Comparison of ENCODE assay signal across 8 cellular contexts in genomic region chr22:39077513-39077840, GRCh38. TPM values are rescaled to one million over a fixed set of nuclear protein-coding genes. Genes with fewer than 3 reads are reported as not detected.
DNase-seq lines count a peak whose midpoint lies in the region; ATAC-seq and TF ChIP-seq lines count a peak whose summit lies in the region.

No MANE protein-coding gene starts in this region.

- peak overlapping the region; percentile 93 to 95 for H3K27ac Mint-ChIP-seq in T-cell

- no peaks in the 10 kb centered on the region for H3K9me3 Mint-ChIP-seq in T-cell

- H3K4me1 ChIP-seq in right atrium auricular region = peaks cover 0 to 10% of the 10 kb centered on the region in 2 donors
- no peaks in the 10 kb centered on the region for H3K4me1 ChIP-seq in smooth muscle cell (ENCODE audit: low read depth)

- H3K9me3 ChIP-seq in right atrium auricular region (no peaks in the 10 kb centered on the region), smooth muscle cell (replicated peaks; ENCODE audit: low read depth) (no peaks in the 10 kb centered on the region)

- CTCF ChIA-PET in T-cell (lab: Charles Lee) = no interaction called here

- H4K20me1 ChIP-seq in smooth muscle cell (ENCODE audit: low read depth) = no peaks in the 10 kb centered on the region

- peak overlapping the region; percentile 82 to 89 (median 86) for H3K4me3 Mint-ChIP-seq in T-cell

- no peak for DNase-seq in T-cell
- DNase-seq in right atrium auricular region (ENCODE audit: low spot score) = no peak
- DNase-seq in smooth muscle cell (lab: John Stamatoyannopoulos, UW; ENCODE audit: unreplicated experiment) = no peak
- DNase-seq in NCI-H748 treated with DMSO at 0.1 percent for 48 hours (lab: John Stamatoyannopoulos, UW) = no peak
- no peak for DNase-seq in putamen (ENCODE audit: low spot score)
- DNase-seq in stimulated activated naive CD4-positive, alpha-beta T cell (lab: John Stamatoyannopoulos, UW) = no peak
- DNase-seq in GM19240 (ENCODE audit: insufficient read length, low spot score) = no peak

- H3K27me3 ChIP-seq in right atrium auricular region = no peaks in the 10 kb centered on the region
- H3K27me3 ChIP-seq in smooth muscle cell (ENCODE audit: low read depth) = no peaks in the 10 kb centered on the region

- H3K27me3 Mint-ChIP-seq in T-cell = no peaks in the 10 kb centered on the region

- no peaks in the 10 kb centered on the region for H3K36me3 ChIP-seq in right atrium auricular region
- H3K36me3 ChIP-seq in smooth muscle cell (ENCODE audit: low read depth) = no peaks in the 10 kb centered on the region

- H2AFZ ChIP-seq in smooth muscle cell (ENCODE audit: low read depth) = peak overlapping the region; percentile 72

- WGBS in smooth muscle cell (ENCODE audit: low lambda C conversion rate) = 80% methylated on average over 4 of the region's 4 CpGs

- H3K9ac ChIP-seq in smooth muscle cell (ENCODE audit: low read depth) = no peak overlapping the region

- no peak for TF ChIP-seq CTCF in right atrium auricular region (IDR thresholded peaks at IDR 0.05)
- no peak for TF ChIP-seq CTCF in smooth muscle cell (IDR thresholded peaks at IDR 0.05; ENCODE audit: borderline replicate concordance, insufficient read depth, poor library complexity, severe bottlenecking)

- peaks cover 23% of the 10 kb centered on the region for H3K36me3 Mint-ChIP-seq in T-cell

- H3K4me3 ChIP-seq in right atrium auricular region = peak overlapping the region; percentile 31 to 49
- H3K4me3 ChIP-seq in smooth muscle cell = peak overlapping the region; percentile 44

- H3K4me2 ChIP-seq in smooth muscle cell = peak overlapping the region; percentile 79

- peak; percentile 1 for ATAC-seq in GM18909 (IDR thresholded peaks at IDR 0.05; ENCODE audit: poor library complexity, unreplicated experiment)
- ATAC-seq in T-cell (replicated peaks in 1 of 4) = no peak

- H3K27ac ChIP-seq in right atrium auricular region = peak overlapping the region; percentile 52 to 54
- H3K27ac ChIP-seq in smooth muscle cell (ENCODE audit: low read depth) = no peak overlapping the region

- no peaks in the 10 kb centered on the region for H3K79me2 ChIP-seq in smooth muscle cell (ENCODE audit: low read depth)

- POLR2A ChIA-PET in T-cell (lab: Charles Lee) = interaction anchor here in 1 of 2 donors (0.5 kb wide), 1 partner anchor 320 kb away, joined by 4 read pairs; no protein-coding TSS in a partner anchor

- H3F3A ChIP-seq in smooth muscle cell (ENCODE audit: low read depth) = no peaks in the 10 kb centered on the region

- H3K4me1 Mint-ChIP-seq in T-cell = peaks cover 41 to 64% (median 47%) of the 10 kb centered on the region in 3 donors

RNA-seq across cellular contexts. Expression of gene APOBEC3G, which starts 0.4 kb away (rescaled TPM):
- total RNA-seq in T-cell (10 to 100 TPM; 29.7 to 71.3 (median 62.7) TPM), right atrium auricular region (1 to 10 TPM; 2.5 to 3.2 TPM), smooth muscle cell (1.9 and 10.3 TPM in 2 replicates)
- polyA plus RNA-seq in smooth muscle cell = 2.9 and 3.2 TPM in 2 replicates

RNA-seq across cellular contexts. Expression of gene APOBEC3H, which starts 19.6 kb away (rescaled TPM):
- 1 to 10 TPM; 1.1 to 6.9 (median 6.1) TPM for total RNA-seq in T-cell
- total RNA-seq in right atrium auricular region = 1 to 10 TPM in 1 of 2 donors, not detected in 1; 1.3 TPM
- 0.31 TPM in 1 of 2 replicates, not detected in the other for total RNA-seq in smooth muscle cell
- 0.57 and 1.5 TPM in 2 replicates for polyA plus RNA-seq in smooth muscle cell

RNA-seq across cellular contexts. Expression of gene APOBEC3F, which starts 36.8 kb away (rescaled TPM):
- total RNA-seq in T-cell = 10 to 100 TPM; 14.3 to 29.1 (median 18.5) TPM
- 1 to 10 TPM; 3.4 to 6.3 TPM for total RNA-seq in right atrium auricular region
- 0.04 and 1.3 TPM in 2 replicates for total RNA-seq in smooth muscle cell
- 7.7 and 8.2 TPM in 2 replicates for polyA plus RNA-seq in smooth muscle cell

RNA-seq across cellular contexts. Expression of gene APOBEC3D, which starts 56.5 kb away (rescaled TPM):
- total RNA-seq in T-cell (10 to 100 TPM; 17.1 to 27.2 (median 24.4) TPM), right atrium auricular region (1 to 10 TPM in 1 of 2 donors, not detected in 1; 1.4 TPM), smooth muscle cell (0.18 and 2.3 TPM in 2 replicates)
- 0.51 and 1.9 TPM in 2 replicates for polyA plus RNA-seq in smooth muscle cell
